Comparison of ENCODE assay signal across 2 cellular contexts in genomic region chr5:169656125-169656990, GRCh38.
TF ChIP-seq lines count a peak whose summit lies in the region.

No MANE protein-coding gene starts in this region.

TF ChIP-seq in WTC11, 78 proteins besides CTCF, POLR2A, EP300 and RAD21 (continued from another document):
- TF ChIP-seq ZNF532 (CRISPR knock-in tag; IDR thresholded peaks at IDR 0.05; ENCODE audit: borderline replicate concordance) (no peak), ESRRA (CRISPR knock-in tag; IDR thresholded peaks at IDR 0.05; ENCODE audit: borderline replicate concordance) (no peak), MAX (CRISPR knock-in tag; IDR thresholded peaks at IDR 0.05) (no peak), NFATC4 (CRISPR knock-in tag; IDR thresholded peaks at IDR 0.05) (no peak), RORB (CRISPR knock-in tag; IDR thresholded peaks at IDR 0.05) (no peak), ZNF232 (CRISPR knock-in tag; IDR thresholded peaks at IDR 0.05) (no peak), GTF2I (CRISPR knock-in tag; conservative IDR thresholded peaks at IDR 0.05) (no peak)

TF ChIP-seq in GM23338, 12 proteins besides CTCF, POLR2A, EP300 and RAD21 (continued from another document):
- TF ChIP-seq ZNF462 (CRISPR knock-in tag; IDR thresholded peaks at IDR 0.05): no peak
- TF ChIP-seq EZH2 (IDR thresholded peaks at IDR 0.05; ENCODE audit: low read depth, unreplicated experiment): no peak
- no peak for TF ChIP-seq ETS1 (IDR thresholded peaks at IDR 0.05)
- TF ChIP-seq ZNF114 (CRISPR knock-in tag; IDR thresholded peaks at IDR 0.05): no peak
- TF ChIP-seq POLR2AphosphoS5 (IDR thresholded peaks at IDR 0.05; ENCODE audit: low read depth): no peak
- TF ChIP-seq EZH2phosphoT487 (IDR thresholded peaks at IDR 0.05; ENCODE audit: unreplicated experiment): no peak
- no peak for TF ChIP-seq CREB1 (CRISPR knock-in tag; IDR thresholded peaks at IDR 0.05; ENCODE audit: low read depth)
- TF ChIP-seq STAT1 (IDR thresholded peaks at IDR 0.05; ENCODE audit: unreplicated experiment): no peak
- no peak for TF ChIP-seq NANOG (IDR thresholded peaks at IDR 0.05; ENCODE audit: borderline replicate concordance)
- no peak for TF ChIP-seq JUNB (IDR thresholded peaks at IDR 0.05; ENCODE audit: unreplicated experiment)
